In genomic region chr3:154018100-154018696, GRCh38 we compare ENCODE assay signal across 8 cellular contexts.
DNase-seq lines count a peak whose midpoint lies in the region; ATAC-seq and TF ChIP-seq lines count a peak whose summit lies in the region.

No MANE protein-coding gene starts in this region.

- ATAC-seq in GM18502 (IDR thresholded peaks at IDR 0.05; ENCODE audit: poor library complexity, unreplicated experiment) (peak; percentile 83), HG03045 (IDR thresholded peaks at IDR 0.05; ENCODE audit: unreplicated experiment) (peak; percentile 85), mucosa of descending colon (peak; percentile 29)
- no peak for ATAC-seq in stimulated activated memory B cell treated with anti-CD40 and anti-IgM and Interleukin-4, amounts not matched to agents 10 μg/mL and 1 μg/mL and 100 μg/mL, for 72 hours

- peaks cover 9% of the 10 kb centered on the region for H3K27me3 Mint-ChIP-seq in activated naive CD8-positive, alpha-beta T cell treated with anti-CD3 and anti-CD28 coated beads for 36 hours
- H3K27me3 Mint-ChIP-seq in stimulated activated memory B cell treated with anti-CD40 and anti-IgM and Interleukin-4, amounts not matched to agents 10 μg/mL and 1 μg/mL and 100 μg/mL, for 72 hours = no peaks in the 10 kb centered on the region

- H3K4me3 ChIP-seq in OCI-LY3 (ENCODE audit: low read length) (no peak overlapping the region), mucosa of descending colon (no peak overlapping the region)

- H3K9me3 ChIP-seq in OCI-LY3 (ENCODE audit: insufficient read depth, low read length) (no peaks in the 10 kb centered on the region), mucosa of descending colon (no peaks in the 10 kb centered on the region)

- TF ChIP-seq CTCF in OCI-LY3 (IDR thresholded peaks at IDR 0.05; ENCODE audit: low read depth, low read length) (peak; percentile 71), mucosa of descending colon (IDR thresholded peaks at IDR 0.05) (no peak)

- no peaks in the 10 kb centered on the region for H3K9me3 Mint-ChIP-seq in activated naive CD8-positive, alpha-beta T cell treated with anti-CD3 and anti-CD28 coated beads for 36 hours
- peaks cover 3% of the 10 kb centered on the region for H3K9me3 Mint-ChIP-seq in stimulated activated memory B cell treated with anti-CD40 and anti-IgM and Interleukin-4, amounts not matched to agents 10 μg/mL and 1 μg/mL and 100 μg/mL, for 72 hours

- intact Hi-C loops in mucosa of descending colon (cut with DNase I, micrococcal nuclease) = no loop called here

- H3K36me3 ChIP-seq in OCI-LY3 (replicated peaks; ENCODE audit: low read depth, low read length) (no peaks in the 10 kb centered on the region), mucosa of descending colon (ENCODE audit: low read depth) (no peaks in the 10 kb centered on the region)

- DNase-seq in AG20443 (ENCODE audit: low spot score) = peak; percentile 16
- peak; percentile 18 for DNase-seq in activated naive CD8-positive, alpha-beta T cell treated with anti-CD3 and anti-CD28 coated beads for 36 hours
- DNase-seq in mucosa of descending colon = peak in 2 of 3 donors; percentile 18 to 46
- no peak for DNase-seq in NCI-H1694 treated with DMSO at 0.1 percent for 48 hours (lab: John Stamatoyannopoulos, UW)

- no peak overlapping the region for H3K4me2 ChIP-seq in OCI-LY3 (ENCODE audit: low read length)

- no peak overlapping the region for H3K27ac Mint-ChIP-seq in activated naive CD8-positive, alpha-beta T cell treated with anti-CD3 and anti-CD28 coated beads for 36 hours
- no peak overlapping the region for H3K27ac Mint-ChIP-seq in stimulated activated memory B cell treated with anti-CD40 and anti-IgM and Interleukin-4, amounts not matched to agents 10 μg/mL and 1 μg/mL and 100 μg/mL, for 72 hours

- H3K4me1 ChIP-seq in OCI-LY3 (ENCODE audit: low read length) (no peaks in the 10 kb centered on the region), mucosa of descending colon (ENCODE audit: low read depth) (no peaks in the 10 kb centered on the region)

- no peaks in the 10 kb centered on the region for H4K20me1 ChIP-seq in OCI-LY3 (ENCODE audit: insufficient read depth, low read length)

- H3K36me3 Mint-ChIP-seq in activated naive CD8-positive, alpha-beta T cell treated with anti-CD3 and anti-CD28 coated beads for 36 hours = no peaks in the 10 kb centered on the region
- no peaks in the 10 kb centered on the region for H3K36me3 Mint-ChIP-seq in stimulated activated memory B cell treated with anti-CD40 and anti-IgM and Interleukin-4, amounts not matched to agents 10 μg/mL and 1 μg/mL and 100 μg/mL, for 72 hours

- no peak overlapping the region for H3K9ac ChIP-seq in OCI-LY3 (ENCODE audit: low read length)

- no peaks in the 10 kb centered on the region for H3K4me1 Mint-ChIP-seq in activated naive CD8-positive, alpha-beta T cell treated with anti-CD3 and anti-CD28 coated beads for 36 hours
- H3K4me1 Mint-ChIP-seq in stimulated activated memory B cell treated with anti-CD40 and anti-IgM and Interleukin-4, amounts not matched to agents 10 μg/mL and 1 μg/mL and 100 μg/mL, for 72 hours = no peaks in the 10 kb centered on the region

- H3K4me3 Mint-ChIP-seq in activated naive CD8-positive, alpha-beta T cell treated with anti-CD3 and anti-CD28 coated beads for 36 hours = no peak overlapping the region
- no peak overlapping the region for H3K4me3 Mint-ChIP-seq in stimulated activated memory B cell treated with anti-CD40 and anti-IgM and Interleukin-4, amounts not matched to agents 10 μg/mL and 1 μg/mL and 100 μg/mL, for 72 hours

- no peaks in the 10 kb centered on the region for H3K27me3 ChIP-seq in OCI-LY3 (ENCODE audit: low read depth, low read length)

- H3K79me2 ChIP-seq in OCI-LY3 (ENCODE audit: low read length) = no peaks in the 10 kb centered on the region

- no peak overlapping the region for H2AFZ ChIP-seq in OCI-LY3 (ENCODE audit: low read depth, low read length)

- H3K27ac ChIP-seq in OCI-LY3 (ENCODE audit: low read length) = no peak overlapping the region
